ENCODE assay signal across 24 cellular contexts in genomic region chrX:140526138-140526537, GRCh38. TPM values are rescaled to one million over a fixed set of nuclear protein-coding genes. Genes with fewer than 3 reads are reported as not detected.
DNase-seq lines count a peak whose midpoint lies in the region; ATAC-seq and TF ChIP-seq lines count a peak whose summit lies in the region.
"Had no signal": no experiment of that assay in that cellular context is flagged by ENCODE, and none has a peak within 500 bp of the region (broad histone marks: within the 10 kb centered on the region; RNA-seq: fewer than 3 reads in every experiment).

No MANE protein-coding gene starts in this region.

- H3K36me3 ChIP-seq in HUES48 (ENCODE audit: control insufficient read depth, insufficient read depth, low read length) (no peaks in the 10 kb centered on the region), brain microvascular endothelial cell (replicated peaks) (no peaks in the 10 kb centered on the region), mesenchymal stem cell (ENCODE audit: control insufficient read depth in 1 of 2, insufficient read depth in 2 of 2, low read depth in 1 of 2, low read length in 2 of 2) (no peaks in the 10 kb centered on the region)
- H3K36me3 ChIP-seq: heart right ventricle, spleen, suprapubic skin had no signal

- no peak overlapping the region for H3K14ac ChIP-seq in mesenchymal stem cell (ENCODE audit: low read length in 2 of 2)

- no peak overlapping the region for H3K4me2 ChIP-seq in mesenchymal stem cell (ENCODE audit: low read length, poor library complexity, severe bottlenecking)

- H3K4me1 ChIP-seq in HUES48 (ENCODE audit: control insufficient read depth, insufficient read depth, low read length) (peaks cover 33% of the 10 kb centered on the region), mesenchymal stem cell (ENCODE audit: control insufficient read depth, insufficient read depth, low read depth, low read length) (no peaks in the 10 kb centered on the region)
- H3K4me1 ChIP-seq: heart right ventricle, spleen, suprapubic skin had no signal

- no peak overlapping the region for H3K4ac ChIP-seq in mesenchymal stem cell (ENCODE audit: low read depth in 1 of 2, low read length in 2 of 2)

- H3K27me3 Mint-ChIP-seq in activated T-cell treated with anti-CD3 and anti-CD28 coated beads, Interleukin-2, amount 50 U/mL, for 72 hours (ENCODE audit: low read depth), result peaks cover 16% of the 10 kb centered on the region
- H3K27me3 Mint-ChIP-seq: central memory CD8-positive, alpha-beta T cell had no signal

- peak overlapping the region; percentile 35; the same call in 1 of the 2 replicates for H3K9ac ChIP-seq in HUES48 (ENCODE audit: low read depth, low read length)
- H3K9ac ChIP-seq in mesenchymal stem cell (ENCODE audit: low read length), result no peak overlapping the region

- H3K4me3 ChIP-seq in HUES48 (ENCODE audit: low read depth, low read length) (peak overlapping the region; percentile 34; the same call in 1 of the 2 replicates), brain microvascular endothelial cell (ENCODE audit: low read depth, low read length) (no peak overlapping the region), mesenchymal stem cell (ENCODE audit: insufficient read depth in 1 of 2, low read depth in 1 of 2, low read length in 2 of 2) (no peak overlapping the region)
- H3K4me3 ChIP-seq: heart right ventricle, spleen, suprapubic skin had no signal

- H4K91ac ChIP-seq in mesenchymal stem cell (ENCODE audit: low read length), result no peak overlapping the region

- H3K4me1 Mint-ChIP-seq in activated T-cell treated with anti-CD3 and anti-CD28 coated beads, Interleukin-2, amount 50 U/mL, for 72 hours (ENCODE audit: low read depth), result no peaks in the 10 kb centered on the region
- H3K4me1 Mint-ChIP-seq: central memory CD8-positive, alpha-beta T cell; naive thymus-derived CD8-positive, alpha-beta T cell had no signal

- H3K9me3 Mint-ChIP-seq in activated T-cell treated with anti-CD3 and anti-CD28 coated beads, Interleukin-2, amount 50 U/mL, for 72 hours, result no peaks in the 10 kb centered on the region
- H3K9me3 Mint-ChIP-seq: central memory CD8-positive, alpha-beta T cell; naive thymus-derived CD8-positive, alpha-beta T cell; T-helper 2 cell treated with Interferon-gamma antibody and Interleukin-4, amounts not matched to agents 5 μg/mL and 100 μg/mL, for 36 hours had no signal

- H2AK5ac ChIP-seq in mesenchymal stem cell (ENCODE audit: low read length, severe bottlenecking), result no peak overlapping the region

- no peak overlapping the region for H3K27ac Mint-ChIP-seq in activated T-cell treated with anti-CD3 and anti-CD28 coated beads, Interleukin-2, amount 50 U/mL, for 72 hours
- H3K27ac Mint-ChIP-seq: naive thymus-derived CD8-positive, alpha-beta T cell; T-helper 2 cell treated with Interferon-gamma antibody and Interleukin-4, amounts not matched to agents 5 μg/mL and 100 μg/mL, for 36 hours had no signal

- H3K18ac ChIP-seq in mesenchymal stem cell (ENCODE audit: low read depth in 1 of 2, low read length in 2 of 2), result no peak overlapping the region

- H2AFZ ChIP-seq in mesenchymal stem cell (ENCODE audit: low read depth, low read length), result no peak overlapping the region

- H2BK12ac ChIP-seq in mesenchymal stem cell (ENCODE audit: low read length in 2 of 2), result no peak overlapping the region

- in situ Hi-C loops in brain microvascular endothelial cell (cut with HindIII; ENCODE audit: low pct_ligation_motif_present, low sequenced_read_pairs), result no loop called here

- no peak overlapping the region for H3K23ac ChIP-seq in mesenchymal stem cell (ENCODE audit: low read length in 2 of 2)

- H3K36me3 Mint-ChIP-seq in activated T-cell treated with anti-CD3 and anti-CD28 coated beads, Interleukin-2, amount 50 U/mL, for 72 hours (ENCODE audit: insufficient read depth in 2 of 2), result no peaks in the 10 kb centered on the region
- H3K36me3 Mint-ChIP-seq: naive thymus-derived CD8-positive, alpha-beta T cell had no signal

- H3K27ac ChIP-seq in HUES48 (ENCODE audit: low read depth, low read length), result peak overlapping the region; percentile 86
- no peak overlapping the region for H3K27ac ChIP-seq in brain microvascular endothelial cell
- H3K27ac ChIP-seq in mesenchymal stem cell (ENCODE audit: low read length, poor library complexity, severe bottlenecking), result peak overlapping the region; percentile 32
- H3K27ac ChIP-seq: C4-2B, heart right ventricle, HL-60, spleen, suprapubic skin had no signal

- no peak for ATAC-seq in HG03439 (IDR thresholded peaks at IDR 0.05; ENCODE audit: unreplicated experiment)
- no peak for ATAC-seq in activated T-cell treated with anti-CD3 and anti-CD28 coated beads, Interleukin-2, amount 50 U/mL, for 72 hours (replicated peaks in 1 of 2)
- ATAC-seq: heart right ventricle; naive thymus-derived CD8-positive, alpha-beta T cell had no signal

- H3K27me3 ChIP-seq in HUES48 (ENCODE audit: control insufficient read depth, insufficient read depth, low read length), result no peaks in the 10 kb centered on the region
- H3K27me3 ChIP-seq in brain microvascular endothelial cell (replicated peaks), result no peaks in the 10 kb centered on the region
- no peaks in the 10 kb centered on the region for H3K27me3 ChIP-seq in mesenchymal stem cell (ENCODE audit: control insufficient read depth in 1 of 2, insufficient read depth in 1 of 2, low read length in 2 of 2)
- H3K27me3 ChIP-seq: suprapubic skin had no signal

- H4K8ac ChIP-seq in mesenchymal stem cell (ENCODE audit: low read length), result no peak overlapping the region

- H3K9me3 ChIP-seq in HUES48 (ENCODE audit: control insufficient read depth, insufficient read depth, low read length) (no peaks in the 10 kb centered on the region), mesenchymal stem cell (ENCODE audit: control insufficient read depth, low read length) (no peaks in the 10 kb centered on the region)
- H3K9me3 ChIP-seq: heart right ventricle, spleen, suprapubic skin had no signal

- WGBS in mesenchymal stem cell, result 60% methylated on average over 1 of the region's 4 CpGs

- no peaks in the 10 kb centered on the region for H3K79me1 ChIP-seq in mesenchymal stem cell (replicated peaks; ENCODE audit: low read length, poor library complexity, severe bottlenecking)

- H3K4me3 Mint-ChIP-seq in activated T-cell treated with anti-CD3 and anti-CD28 coated beads, Interleukin-2, amount 50 U/mL, for 72 hours, result no peak overlapping the region
- H3K4me3 Mint-ChIP-seq: central memory CD8-positive, alpha-beta T cell; naive thymus-derived CD8-positive, alpha-beta T cell; T-helper 2 cell treated with Interferon-gamma antibody and Interleukin-4, amounts not matched to agents 5 μg/mL and 100 μg/mL, for 36 hours had no signal

- DNase-seq in AG08395 (ENCODE audit: low spot score) (peak; percentile 17), brain microvascular endothelial cell (no peak), mesenchymal stem cell (peak; percentile 25), HuH-7 (ENCODE audit: low spot score) (no peak), NCI-H748 (lab: John Stamatoyannopoulos, UW; ENCODE audit: unreplicated experiment) (no peak)
- DNase-seq in activated T-cell treated with anti-CD3 and anti-CD28 coated beads, Interleukin-2, amount 50 U/mL, for 72 hours, result no peak
- DNase-seq: activated CD4-positive, CD25-positive, alpha-beta regulatory T cell treated with anti-CD3 and anti-CD28 coated beads, Interleukin-2, amount 50 U/mL, for 72 hours; DMS53; effector CD4-positive, alpha-beta T cell; heart right ventricle; naive thymus-derived CD8-positive, alpha-beta T cell; NCI-H748 treated with DMSO at 0.1 percent for 48 hours; spleen; stimulated activated CD8-positive, alpha-beta memory T cell treated with anti-CD3 and anti-CD28 coated beads, Interleukin-4, amount 100 ng/mL, for 48 hours had no signal

- H2BK15ac ChIP-seq in mesenchymal stem cell (ENCODE audit: low read depth, poor library complexity, severe bottlenecking), result no peak overlapping the region

- H2BK120ac ChIP-seq in mesenchymal stem cell (ENCODE audit: low read depth, low read length), result no peak overlapping the region

- H2BK5ac ChIP-seq in mesenchymal stem cell (ENCODE audit: low read depth, low read length, poor library complexity, severe bottlenecking), result no peak overlapping the region

- TF ChIP-seq CTCF in brain microvascular endothelial cell (IDR thresholded peaks at IDR 0.05; ENCODE audit: low read depth, low read length, missing control alignments), result peak; percentile 48

RNA-seq across cellular contexts. Expression of gene SOX3, which starts 21.3 kb away (rescaled TPM):
- polyA plus RNA-seq in mesenchymal stem cell (2013, experiment 1 of 2), result not detected
- polyA plus RNA-seq in mesenchymal stem cell (2013, experiment 2 of 2), result 0.01 TPM
- not detected for total RNA-seq in activated T-cell treated with anti-CD3 and anti-CD28 coated beads, Interleukin-2, amount 50 U/mL, for 72 hours
- total RNA-seq: A172; heart right ventricle; naive thymus-derived CD8-positive, alpha-beta T cell; spleen; suprapubic skin had no signal
- polyA plus RNA-seq: adipose tissue; heart right ventricle; keratinocyte; naive thymus-derived CD8-positive, alpha-beta T cell had no signal

Comparison
In these comparisons a context has a peak if more than half of its experiments do, and no peak if none do; other contexts are left out.
1. DNase-seq: peak in AG08395 (single experiment) and mesenchymal stem cell (single experiment); none in brain microvascular endothelial cell (single experiment), HuH-7 (single experiment), NCI-H748 (single experiment) and activated T-cell treated with anti-CD3 and anti-CD28 coated beads, Interleukin-2, amount 50 U/mL, for 72 hours (0 of 2).